10 cellular contexts compared by ENCODE assay signal in genomic region chr7:53050433-53050832, GRCh38. TPM values are rescaled to one million over a fixed set of nuclear protein-coding genes. Genes with fewer than 3 reads are reported as not detected.
"Had no signal": no experiment of that assay in that cellular context is flagged by ENCODE, and none has a peak within 500 bp of the region (broad histone marks: within the 10 kb centered on the region; RNA-seq: fewer than 3 reads in every experiment).

No MANE protein-coding gene starts in this region.

- DNase-seq: GM23248, H7, HFFc6, IMR-90 had no signal

- H3K36me3 ChIP-seq: HAP-1 had no signal

- ATAC-seq: HCT116, K562 had no signal

- H2AFZ ChIP-seq: GM23248 had no signal

- H3K4me3 Mint-ChIP-seq: HFFc6 had no signal

- H3K4me3 ChIP-seq: GM23248, HAP-1, K562 had no signal

- H3K27ac Mint-ChIP-seq: HFFc6 had no signal

- H3K4me1 ChIP-seq: HAP-1 had no signal

- H3K9me3 ChIP-seq: HAP-1 had no signal

- H3K27ac ChIP-seq: GM23248, HL-60 had no signal

- H3K9ac ChIP-seq: GM23248 had no signal

RNA-seq across cellular contexts. Expression of gene POM121L12, which starts 15.0 kb away (rescaled TPM):
- total RNA-seq: GM23248, H4, H7, HFFc6, HT1080, IMR-90, K562 had no signal
- polyA plus RNA-seq: GM23248, IMR-90, K562 had no signal
